ENCODE assay signal across 8 cellular contexts in genomic region chr2:130341562-130342019, GRCh38. TPM values are rescaled to one million over a fixed set of nuclear protein-coding genes. Genes with fewer than 3 reads are reported as not detected.
DNase-seq lines count a peak whose midpoint lies in the region; ATAC-seq lines count a peak whose summit lies in the region.

No MANE protein-coding gene starts in this region.

- H3K4me3 Mint-ChIP-seq in CD4-positive, alpha-beta memory T cell: peak overlapping the region; percentile 99 to 100 (median 100)
- H3K4me3 Mint-ChIP-seq in central memory CD8-positive, alpha-beta T cell: peak overlapping the region; percentile 100

- no peaks in the 10 kb centered on the region for H3K27me3 ChIP-seq in CD4-positive, alpha-beta memory T cell (ENCODE audit: insufficient read depth, low read length)
- no peaks in the 10 kb centered on the region for H3K27me3 ChIP-seq in mononuclear cell (ENCODE audit: insufficient read depth, low read length)

- peak overlapping the region; percentile 96 for H3K27ac ChIP-seq in CD4-positive, alpha-beta memory T cell (ENCODE audit: low read depth, low read length)

- no peaks in the 10 kb centered on the region for H3K9me3 ChIP-seq in CD4-positive, alpha-beta memory T cell (ENCODE audit: control insufficient read depth in 1 of 2, low read length in 2 of 2)
- H3K9me3 ChIP-seq in mononuclear cell (ENCODE audit: low read depth, low read length): no peaks in the 10 kb centered on the region

- peaks cover 0 to 4% (median 0%) of the 10 kb centered on the region in 8 donors for H3K9me3 Mint-ChIP-seq in CD4-positive, alpha-beta memory T cell
- H3K9me3 Mint-ChIP-seq in central memory CD8-positive, alpha-beta T cell: no peaks in the 10 kb centered on the region

- CTCF ChIA-PET in CD4-positive, alpha-beta memory T cell (lab: Charles Lee; ENCODE audit: partially characterized antibody): interaction anchor here (1.1 to 5.3 kb wide), 9 partner anchors 10 to 456 kb away, joined by 3 to 64 read pairs (median 5); partner anchors contain the start of genes MZT2B, PTPN18 and SMPD4

- POLR2A ChIA-PET in CD4-positive, alpha-beta memory T cell (lab: Charles Lee; ENCODE audit: partially characterized antibody): interaction anchor here (0.8 to 4.7 kb wide), 18 partner anchors 8 to 1151 kb away, joined by 3 to 98 read pairs (median 13); partner anchors contain the start of genes FAM168B, MZT2A, MZT2B and PTPN18

- peak in 1 of 5 donors; percentile 55 for DNase-seq in CD4-positive, alpha-beta memory T cell
- DNase-seq in NCI-H2171 treated with DMSO at 0.1 percent for 48 hours (lab: John Stamatoyannopoulos, UW): peak; percentile 49
- DNase-seq in central memory CD8-positive, alpha-beta T cell (ENCODE audit: low spot score in 2 of 2): no peak
- DNase-seq in hypothalamus (lab: John Stamatoyannopoulos, UW): no peak
- DNase-seq in T-helper 9 cell: no peak
- DNase-seq in pons (ENCODE audit: low spot score): no peak

- H3K4me3 ChIP-seq in CD4-positive, alpha-beta memory T cell (ENCODE audit: low read length in 2 of 2): peak overlapping the region; percentile 64 to 76
- H3K4me3 ChIP-seq in mononuclear cell (ENCODE audit: low read length): peak overlapping the region; percentile 92

- H3K4me1 ChIP-seq in CD4-positive, alpha-beta memory T cell (ENCODE audit: insufficient read depth, low read length): peaks cover 25% of the 10 kb centered on the region
- peaks cover 30% of the 10 kb centered on the region for H3K4me1 ChIP-seq in mononuclear cell (ENCODE audit: insufficient read depth, low read length)

- H3K36me3 ChIP-seq in CD4-positive, alpha-beta memory T cell (ENCODE audit: insufficient read depth, low read length): peaks cover 47% of the 10 kb centered on the region

- H3K27ac Mint-ChIP-seq in CD4-positive, alpha-beta memory T cell: peak overlapping the region; percentile 95 to 100 (median 99)
- peak overlapping the region; percentile 98 for H3K27ac Mint-ChIP-seq in central memory CD8-positive, alpha-beta T cell (ENCODE audit: low read depth)

- no peaks in the 10 kb centered on the region for H3K27me3 Mint-ChIP-seq in CD4-positive, alpha-beta memory T cell
- no peaks in the 10 kb centered on the region for H3K27me3 Mint-ChIP-seq in central memory CD8-positive, alpha-beta T cell

- ATAC-seq in GM21619 (IDR thresholded peaks at IDR 0.05; ENCODE audit: unreplicated experiment): peak; percentile 1
- no peak for ATAC-seq in central memory CD8-positive, alpha-beta T cell (replicated peaks; ENCODE audit: extremely low read depth, poor library complexity, severe bottlenecking)

- peaks cover 21 to 61% (median 41%) of the 10 kb centered on the region in 4 donors for H3K4me1 Mint-ChIP-seq in CD4-positive, alpha-beta memory T cell
- peaks cover 40% of the 10 kb centered on the region for H3K4me1 Mint-ChIP-seq in central memory CD8-positive, alpha-beta T cell

- intact Hi-C loops in CD4-positive, alpha-beta memory T cell (cut with micrococcal nuclease): loop anchor here (1.0 to 10.0 kb wide), 8 partner anchors 14 to 1151 kb away; partner anchors contain the start of genes CCDC74B, GPR148, MZT2A and PLEKHB2

- peaks cover 47 to 78% of the 10 kb centered on the region in 2 donors for H3K36me3 Mint-ChIP-seq in CD4-positive, alpha-beta memory T cell
- H3K36me3 Mint-ChIP-seq in central memory CD8-positive, alpha-beta T cell (ENCODE audit: insufficient read depth): peaks cover 38% of the 10 kb centered on the region

RNA-seq across cellular contexts. Expression of gene IMP4, which starts 1.1 kb away (rescaled TPM):
- total RNA-seq in CD4-positive, alpha-beta memory T cell: 10 to 100 TPM; 72.6 to 73.9 TPM
- polyA plus RNA-seq in CD4-positive, alpha-beta memory T cell: 10 to 100 TPM; 92.8 to 96.7 TPM
- total RNA-seq in mononuclear cell: 55.6 TPM

RNA-seq across cellular contexts. Expression of gene PTPN18, which starts 14.3 kb away (rescaled TPM):
- 10 to 100 TPM; 54.9 to 67.2 TPM for total RNA-seq in CD4-positive, alpha-beta memory T cell
- 10 to 100 TPM; 30.9 to 66.1 TPM for polyA plus RNA-seq in CD4-positive, alpha-beta memory T cell
- total RNA-seq in mononuclear cell: 68.2 TPM
